ENCODE assay signal across 8 cellular contexts in the genomic region with DNA sequence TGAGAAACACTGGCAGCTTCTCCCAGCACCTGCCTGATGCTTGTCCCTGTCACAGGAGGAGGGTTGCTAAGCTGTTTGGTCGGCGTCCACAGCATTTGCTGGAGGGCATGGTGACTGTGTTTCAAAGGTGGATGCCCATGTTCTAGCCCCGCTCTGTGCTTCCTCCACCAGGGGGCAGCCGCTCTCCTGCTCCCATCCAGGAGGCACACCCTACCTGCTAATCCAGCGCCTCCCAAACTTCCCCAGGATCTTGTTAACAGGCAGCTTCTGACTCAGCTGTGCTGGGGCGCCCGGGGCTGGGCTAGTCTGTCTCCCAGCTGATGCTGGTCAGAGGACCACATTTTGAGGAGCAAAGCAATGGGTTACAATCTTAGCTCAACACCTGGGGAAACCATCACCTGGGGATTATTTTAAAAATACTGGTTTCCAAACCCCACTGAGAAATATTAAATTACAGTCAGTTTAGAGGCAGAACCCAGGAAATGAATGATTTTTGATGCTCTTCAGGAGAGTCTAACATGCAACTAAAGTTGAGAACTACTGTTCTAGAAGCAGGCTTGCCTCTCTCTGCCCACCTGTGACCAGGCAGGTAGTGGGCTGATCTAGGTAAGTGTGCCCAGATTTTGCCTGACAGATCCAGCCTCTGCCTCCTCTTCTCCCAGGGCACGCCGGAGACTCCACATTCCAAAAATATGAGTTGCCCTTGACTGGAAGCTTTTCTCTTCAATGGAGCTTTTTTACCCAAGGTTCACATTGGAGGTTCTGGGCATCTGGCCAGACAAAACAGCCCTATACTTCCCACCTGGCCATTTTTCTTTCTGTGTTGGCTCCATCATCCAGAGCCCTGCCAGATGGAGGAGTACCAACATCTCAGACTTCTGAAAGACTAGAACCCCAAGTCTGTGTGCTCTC.
DNase-seq lines count a peak whose midpoint lies in the region; ATAC-seq and TF ChIP-seq lines count a peak whose summit lies in the region.

No MANE protein-coding gene starts in this region.

- DNase-seq in DMS153 treated with DMSO at 0.1 percent for 48 hours (lab: John Stamatoyannopoulos, UW; ENCODE audit: unreplicated experiment): peak; percentile 47
- DNase-seq in RPMI7951 (ENCODE audit: low read depth): peak; percentile 27
- DNase-seq in memory B cell (ENCODE audit: low spot score in 2 of 2): peak; percentile 20 to 32
- DNase-seq in occipital lobe (lab: John Stamatoyannopoulos, UW): no peak
- DNase-seq in hypothalamus (lab: John Stamatoyannopoulos, UW): no peak
- DNase-seq in hippocampal formation (lab: John Stamatoyannopoulos, UW): no peak

- H3K36me3 Mint-ChIP-seq in brain: no peaks in the 10 kb centered on the region
- H3K36me3 Mint-ChIP-seq in memory B cell: no peaks in the 10 kb centered on the region

- peak; percentile 29 to 63 for TF ChIP-seq CTCF in brain (conservative IDR thresholded peaks at IDR 0.05)

- H3K27ac Mint-ChIP-seq in brain (no peak overlapping the region), memory B cell (no peak overlapping the region)

- H3K27me3 Mint-ChIP-seq in brain (peaks cover 45% of the 10 kb centered on the region), memory B cell (peaks cover 20% of the 10 kb centered on the region)

- H3K9me3 Mint-ChIP-seq in brain (no peaks in the 10 kb centered on the region), memory B cell (no peaks in the 10 kb centered on the region)

- ATAC-seq in HG03103 (IDR thresholded peaks at IDR 0.05; ENCODE audit: low read depth, unreplicated experiment) (peak; percentile 70), memory B cell (ENCODE audit: low read depth) (peak; percentile 38)

- H3K4me3 Mint-ChIP-seq in brain (no peak overlapping the region), memory B cell (no peak overlapping the region)

- H3K4me1 Mint-ChIP-seq in brain: no peaks in the 10 kb centered on the region
- peaks cover 4% of the 10 kb centered on the region for H3K4me1 Mint-ChIP-seq in memory B cell

Comparison
In these comparisons a context has a peak if more than half of its experiments do, and no peak if none do; other contexts are left out.
1. DNase-seq: peak in DMS153 treated with DMSO at 0.1 percent for 48 hours (single experiment), RPMI7951 (single experiment) and memory B cell (2 of 2); none in occipital lobe (single experiment), hypothalamus (0 of 51) and hippocampal formation (0 of 2).